Comparison of ENCODE assay signal across 21 cellular contexts in genomic region chr9:92714787-92715487, GRCh38. TPM values are rescaled to one million over a fixed set of nuclear protein-coding genes. Genes with fewer than 3 reads are reported as not detected.
DNase-seq lines count a peak whose midpoint lies in the region; ATAC-seq and TF ChIP-seq lines count a peak whose summit lies in the region.
"Had no signal": no experiment of that assay in that cellular context is flagged by ENCODE, and none has a peak within 500 bp of the region (broad histone marks: within the 10 kb centered on the region; RNA-seq: fewer than 3 reads in every experiment).

No MANE protein-coding gene starts in this region.

- no peak overlapping the region for H3K4me2 ChIP-seq in mammary epithelial cell (ENCODE audit: insufficient read depth, low read depth, low read length)
- H3K4me2 ChIP-seq: hepatocyte had no signal

- no peaks in the 10 kb centered on the region for H3K9me3 ChIP-seq in mammary epithelial cell (replicated peaks; ENCODE audit: insufficient read depth, low read length)
- no peaks in the 10 kb centered on the region for H3K9me3 ChIP-seq in right atrium auricular region
- no peaks in the 10 kb centered on the region for H3K9me3 ChIP-seq in tibial nerve

- intact Hi-C loops in mammary epithelial cell (cut with micrococcal nuclease): loop anchor here (2.0 kb wide), 1 partner anchor 44 kb away; the partner anchor contains the start of gene IPPK

- no peaks in the 10 kb centered on the region for H3K27me3 Mint-ChIP-seq in activated CD8-positive, alpha-beta memory T cell treated with anti-CD3 and anti-CD28 coated beads, Interleukin-2, amount 10 ng/mL, durations not matched to agents 7 days and 5 days
- H3K27me3 Mint-ChIP-seq: effector memory CD8-positive, alpha-beta T cell had no signal

- H3K9me3 Mint-ChIP-seq in activated CD8-positive, alpha-beta memory T cell treated with anti-CD3 and anti-CD28 coated beads, Interleukin-2, amount 10 ng/mL, durations not matched to agents 7 days and 5 days (ENCODE audit: low read depth): no peaks in the 10 kb centered on the region
- H3K9me3 Mint-ChIP-seq: effector memory CD8-positive, alpha-beta T cell; neural crest cell had no signal

- H3K27me3 ChIP-seq in mammary epithelial cell (ENCODE audit: insufficient read depth, low read length) (no peaks in the 10 kb centered on the region), right atrium auricular region (no peaks in the 10 kb centered on the region), tibial nerve (no peaks in the 10 kb centered on the region)
- H3K27me3 ChIP-seq: hepatocyte had no signal

- no peak for ATAC-seq in activated CD8-positive, alpha-beta memory T cell treated with anti-CD3 and anti-CD28 coated beads, Interleukin-2, amount 10 ng/mL, durations not matched to agents 7 days and 5 days
- ATAC-seq: effector memory CD8-positive, alpha-beta T cell; Panc1; SK-N-SH treated with all-trans-retinoic acid at 6 μM for 48 hours had no signal

- dilution Hi-C loops in mammary epithelial cell (cut with HindIII; ENCODE audit: low sequenced_read_pairs): no loop called here

- POLR2A ChIA-PET in RWPE1 (lab: Yijun Ruan, JAX; ENCODE audit: low non-redundant PET): interaction anchor here (1.2 kb wide), 1 partner anchor 48 kb away, joined by 3 read pairs; no protein-coding TSS in a partner anchor

- CTCF ChIA-PET in RWPE1 (lab: Yijun Ruan, JAX): interaction anchor here (0.5 to 4.9 kb wide), 6 partner anchors 11 to 417 kb away, joined by 3 to 53 read pairs (median 4); partner anchors contain the start of gene IPPK
- CTCF ChIA-PET in mammary epithelial cell (lab: Charles Lee; ENCODE audit: low non-redundant PET): no interaction called here
- CTCF ChIA-PET in activated CD8-positive, alpha-beta memory T cell treated with anti-CD3 and anti-CD28 coated beads, Interleukin-2, amount 10 ng/mL, durations not matched to agents 7 days and 5 days (lab: Charles Lee): interaction anchor here (1.2 to 3.6 kb wide), 3 partner anchors 76 to 579 kb away, joined by 3 to 30 read pairs (median 4); no protein-coding TSS in a partner anchor

- peaks cover 26% of the 10 kb centered on the region for H3K4me1 Mint-ChIP-seq in activated CD8-positive, alpha-beta memory T cell treated with anti-CD3 and anti-CD28 coated beads, Interleukin-2, amount 10 ng/mL, durations not matched to agents 7 days and 5 days
- H3K4me1 Mint-ChIP-seq: neural crest cell had no signal

- TF ChIP-seq CTCF in RWPE1 (conservative IDR thresholded peaks at IDR 0.05; ENCODE audit: low read depth) (no peak), mammary epithelial cell (conservative IDR thresholded peaks at IDR 0.05 in 1 of 2, IDR thresholded peaks at IDR 0.05 in 1 of 2; ENCODE audit: extremely low read depth in 1 of 2, insufficient read depth in 1 of 2, low read depth in 1 of 2, low read length in 2 of 2) (no peak), right atrium auricular region (IDR thresholded peaks at IDR 0.05) (no peak), tibial nerve (IDR thresholded peaks at IDR 0.05) (no peak)

- no TSS peak for BruUV-seq in mammary epithelial cell (replicated peaks; lab: Mats Ljungman, UMichigan)

- TF ChIP-seq EP300 in tibial nerve (IDR thresholded peaks at IDR 0.05): no peak

- H3K27ac ChIP-seq in RWPE1 (peak overlapping the region; percentile 99), mammary epithelial cell (ENCODE audit: insufficient read depth, low read depth, low read length) (peak overlapping the region; percentile 36), right atrium auricular region (peak overlapping the region; percentile 47 to 49), skin epidermis (peak overlapping the region in 19 of 21 experiments; percentile 49 to 83 (median 69)), tibial nerve (peak overlapping the region in 1 of 4 donors; percentile 30)
- H3K27ac ChIP-seq: hepatocyte had no signal

- H3K36me3 ChIP-seq in mammary epithelial cell (ENCODE audit: insufficient read depth, low read length) (peaks cover 33% of the 10 kb centered on the region), right atrium auricular region (peaks cover 64% of the 10 kb centered on the region), tibial nerve (peaks cover 0 to 97% (median 28%) of the 10 kb centered on the region in 3 donors)

- WGBS in mammary epithelial cell (ENCODE audit: low coverage, missing lambda C conversion rate): 97% methylated on average over 33 of the region's 34 CpGs
- 92 to 94% methylated on average over 31 to 34 of the region's 34 CpGs for WGBS in tibial nerve, 2 donors

- no peak overlapping the region for H3K9ac ChIP-seq in mammary epithelial cell (ENCODE audit: insufficient read depth, low read length)

- in situ Hi-C loops in mammary epithelial cell (cut with MboI; ENCODE audit: low sequenced_read_pairs in 2 of 2): loop anchor here (5.0 kb wide), 2 partner anchors 67 to 72 kb away; no protein-coding TSS in a partner anchor

- H3K36me3 Mint-ChIP-seq in activated CD8-positive, alpha-beta memory T cell treated with anti-CD3 and anti-CD28 coated beads, Interleukin-2, amount 10 ng/mL, durations not matched to agents 7 days and 5 days: peaks cover 26% of the 10 kb centered on the region

- H3K4me3 ChIP-seq in mammary epithelial cell (replicated peaks in 1 of 3; ENCODE audit: insufficient read depth in 1 of 3, low read depth in 2 of 3, low read length in 3 of 3) (no peak overlapping the region), right atrium auricular region (no peak overlapping the region), skin epidermis (no peak overlapping the region), tibial nerve (no peak overlapping the region)
- H3K4me3 ChIP-seq: hepatocyte had no signal

- H3K27ac Mint-ChIP-seq in activated CD8-positive, alpha-beta memory T cell treated with anti-CD3 and anti-CD28 coated beads, Interleukin-2, amount 10 ng/mL, durations not matched to agents 7 days and 5 days: no peak overlapping the region
- H3K27ac Mint-ChIP-seq: effector memory CD8-positive, alpha-beta T cell had no signal

- H2AFZ ChIP-seq in mammary epithelial cell (ENCODE audit: low read depth, low read length): no peak overlapping the region
- H2AFZ ChIP-seq: hepatocyte had no signal

- no peak for DNase-seq in RWPE1 (ENCODE audit: low spot score)
- DNase-seq in mammary epithelial cell: no peak
- peak; percentile 58 for DNase-seq in right atrium auricular region (ENCODE audit: low spot score)
- DNase-seq in tibial nerve (ENCODE audit: low spot score in 2 of 2): no peak
- DNase-seq in activated CD8-positive, alpha-beta memory T cell treated with anti-CD3 and anti-CD28 coated beads, Interleukin-2, amount 10 ng/mL, durations not matched to agents 7 days and 5 days: no peak
- no peak for DNase-seq in activated naive CD4-positive, alpha-beta T cell treated with anti-CD3 and anti-CD28 coated beads, Interleukin-2, amount 50 U/mL, for 16 hours
- DNase-seq: activated CD4-positive, CD25-positive, alpha-beta regulatory T cell treated with anti-CD3 and anti-CD28 coated beads, Interleukin-2, amount 50 U/mL, for 72 hours; activated gamma-delta T cell; AML-193; DND-41; effector memory CD8-positive, alpha-beta T cell; HCEC 1CT; midbrain; NCI-H1436 treated with DMSO at 0.1 percent for 48 hours; NCI-H774; T1000 had no signal

- no peak overlapping the region for H3K4me3 Mint-ChIP-seq in activated CD8-positive, alpha-beta memory T cell treated with anti-CD3 and anti-CD28 coated beads, Interleukin-2, amount 10 ng/mL, durations not matched to agents 7 days and 5 days
- H3K4me3 Mint-ChIP-seq: effector memory CD8-positive, alpha-beta T cell; neural crest cell had no signal

- H3K79me2 ChIP-seq in mammary epithelial cell (ENCODE audit: insufficient read depth, low read length): peaks cover 56% of the 10 kb centered on the region
- H3K79me2 ChIP-seq: hepatocyte had no signal

- no peaks in the 10 kb centered on the region for H4K20me1 ChIP-seq in mammary epithelial cell (ENCODE audit: insufficient read depth, low read length)

- H3K4me1 ChIP-seq in mammary epithelial cell (ENCODE audit: insufficient read depth, low read length) (peaks cover 36% of the 10 kb centered on the region), right atrium auricular region (peaks cover 0 to 29% of the 10 kb centered on the region in 2 donors), tibial nerve (peaks cover 0 to 20% (median 3%) of the 10 kb centered on the region in 4 donors)

- no peak for TF ChIP-seq POLR2A in tibial nerve (IDR thresholded peaks at IDR 0.05)

RNA-seq across cellular contexts. Expression of gene IPPK, which starts 45.0 kb away (rescaled TPM):
- total RNA-seq in mammary epithelial cell (10 to 100 TPM; 13.4 to 25.0 TPM), right atrium auricular region (10 to 100 TPM in 1 of 2 donors, 1 to 10 TPM in 1; 8.9 to 13.1 TPM), tibial nerve (10 to 100 TPM in 2 of 4 donors, 1 to 10 TPM in 2; 8.0 to 18.8 (median 11.0) TPM)
- 25.2 TPM for polyA plus RNA-seq in mammary epithelial cell
- polyA minus RNA-seq in mammary epithelial cell: 48.0 TPM
- 10 to 100 TPM; 11.4 to 15.1 TPM for total RNA-seq in activated CD8-positive, alpha-beta memory T cell treated with anti-CD3 and anti-CD28 coated beads, Interleukin-2, amount 10 ng/mL, durations not matched to agents 7 days and 5 days

RNA-seq across cellular contexts. Expression of gene BICD2, which starts 49.7 kb away (rescaled TPM):
- total RNA-seq in mammary epithelial cell: 10 to 100 TPM; 57.6 to 98.9 TPM
- polyA plus RNA-seq in mammary epithelial cell: 15.2 TPM
- 26.5 TPM for polyA minus RNA-seq in mammary epithelial cell
- total RNA-seq in right atrium auricular region: 10 to 100 TPM; 32.2 to 40.4 TPM
- 10 to 100 TPM; 36.2 to 46.7 (median 41.6) TPM for total RNA-seq in tibial nerve
- 10 to 100 TPM; 26.4 to 27.2 TPM for total RNA-seq in activated CD8-positive, alpha-beta memory T cell treated with anti-CD3 and anti-CD28 coated beads, Interleukin-2, amount 10 ng/mL, durations not matched to agents 7 days and 5 days
